ENCODE assay signal across 8 cellular contexts in genomic region chr15:40594429-40594836, GRCh38. TPM values are rescaled to one million over a fixed set of nuclear protein-coding genes. Genes with fewer than 3 reads are reported as not detected.
DNase-seq lines count a peak whose midpoint lies in the region; ATAC-seq lines count a peak whose summit lies in the region.

No MANE protein-coding gene starts in this region.

- no peak for DNase-seq in activated CD4-positive, alpha-beta T cell treated with anti-CD3 and anti-CD28 coated beads, Interleukin-2, amount 10 ng/mL, durations not matched to agents 24 days and 14 days
- no peak for DNase-seq in activated CD4-positive, alpha-beta T cell treated with anti-CD3 and anti-CD28 coated beads for 48 hours
- DNase-seq in HT-29 (ENCODE audit: low spot score): peak; percentile 74
- peak; percentile 49 for DNase-seq in SHP77 treated with DMSO at 0.1 percent for 48 hours (lab: John Stamatoyannopoulos, UW)
- DNase-seq in effector memory CD4-positive, alpha-beta T cell: no peak
- DNase-seq in stimulated activated naive CD4-positive, alpha-beta T cell treated with Interleukin-2 at 50 U/mL for 16 hours (lab: John Stamatoyannopoulos, UW): no peak

- no peaks in the 10 kb centered on the region for H3K9me3 Mint-ChIP-seq in activated CD4-positive, alpha-beta T cell treated with anti-CD3 and anti-CD28 coated beads, Interleukin-2, amount 10 ng/mL, durations not matched to agents 24 days and 14 days

- H3K27me3 ChIP-seq in effector memory CD4-positive, alpha-beta T cell (replicated peaks; ENCODE audit: control insufficient read depth, insufficient read depth, low read length, poor library complexity, severe bottlenecking): no peaks in the 10 kb centered on the region
- no peaks in the 10 kb centered on the region for H3K27me3 ChIP-seq in mononuclear cell (ENCODE audit: insufficient read depth, low read length)

- peak overlapping the region; percentile 88 for H3K4me3 Mint-ChIP-seq in activated CD4-positive, alpha-beta T cell treated with anti-CD3 and anti-CD28 coated beads, Interleukin-2, amount 10 ng/mL, durations not matched to agents 24 days and 14 days

- peak overlapping the region; percentile 91 for H3K27ac ChIP-seq in effector memory CD4-positive, alpha-beta T cell (ENCODE audit: insufficient read depth, low read length, poor library complexity, severe bottlenecking)

- peak overlapping the region; percentile 73 for H3K4me3 ChIP-seq in effector memory CD4-positive, alpha-beta T cell (ENCODE audit: insufficient read depth, low read depth, low read length, poor library complexity, severe bottlenecking)
- H3K4me3 ChIP-seq in mononuclear cell (ENCODE audit: low read length): peak overlapping the region; percentile 81

- no peaks in the 10 kb centered on the region for H3K27me3 Mint-ChIP-seq in activated CD4-positive, alpha-beta T cell treated with anti-CD3 and anti-CD28 coated beads, Interleukin-2, amount 10 ng/mL, durations not matched to agents 24 days and 14 days

- H3K4me1 ChIP-seq in effector memory CD4-positive, alpha-beta T cell (ENCODE audit: control insufficient read depth, insufficient read depth, low read length, poor library complexity, severe bottlenecking): no peaks in the 10 kb centered on the region
- peaks cover 17% of the 10 kb centered on the region for H3K4me1 ChIP-seq in mononuclear cell (ENCODE audit: insufficient read depth, low read length)

- intact Hi-C loops in activated CD4-positive, alpha-beta T cell treated with anti-CD3 and anti-CD28 coated beads, Interleukin-2, amount 10 ng/mL, durations not matched to agents 24 days and 14 days (cut with micrococcal nuclease): loop anchor here (1.0 to 10.0 kb wide), 5 partner anchors 25 to 213 kb away; partner anchors contain the start of genes C15orf62, CCDC32, DNAJC17 and GCHFR

- peak; percentile 36 for ATAC-seq in GM21529 (IDR thresholded peaks at IDR 0.05; ENCODE audit: unreplicated experiment)

- H3K36me3 Mint-ChIP-seq in activated CD4-positive, alpha-beta T cell treated with anti-CD3 and anti-CD28 coated beads, Interleukin-2, amount 10 ng/mL, durations not matched to agents 24 days and 14 days (ENCODE audit: low read depth): peaks cover 2% of the 10 kb centered on the region

- no peaks in the 10 kb centered on the region for H3K9me3 ChIP-seq in effector memory CD4-positive, alpha-beta T cell (ENCODE audit: control insufficient read depth, low read length)
- no peaks in the 10 kb centered on the region for H3K9me3 ChIP-seq in mononuclear cell (ENCODE audit: low read depth, low read length)

- no peaks in the 10 kb centered on the region for H3K36me3 ChIP-seq in effector memory CD4-positive, alpha-beta T cell (ENCODE audit: control insufficient read depth, insufficient read depth, low read length)

- peak overlapping the region; percentile 95 for H3K27ac Mint-ChIP-seq in activated CD4-positive, alpha-beta T cell treated with anti-CD3 and anti-CD28 coated beads, Interleukin-2, amount 10 ng/mL, durations not matched to agents 24 days and 14 days

- peaks cover 35% of the 10 kb centered on the region for H3K4me1 Mint-ChIP-seq in activated CD4-positive, alpha-beta T cell treated with anti-CD3 and anti-CD28 coated beads, Interleukin-2, amount 10 ng/mL, durations not matched to agents 24 days and 14 days

RNA-seq across cellular contexts. Expression of gene KNL1, which starts 0.4 kb away (rescaled TPM):
- total RNA-seq in activated CD4-positive, alpha-beta T cell treated with anti-CD3 and anti-CD28 coated beads, Interleukin-2, amount 10 ng/mL, durations not matched to agents 24 days and 14 days: 25.3 and 25.6 TPM in 2 replicates
- 13.1 and 17.7 TPM in 2 replicates for total RNA-seq in HT-29 (2014; rRNA removed; shearing (Covaris generic))
- total RNA-seq in mononuclear cell: 3.3 TPM

RNA-seq across cellular contexts. Expression of gene RPUSD2, which starts 25.3 kb away (rescaled TPM):
- 19.3 and 20.5 TPM in 2 replicates for total RNA-seq in activated CD4-positive, alpha-beta T cell treated with anti-CD3 and anti-CD28 coated beads, Interleukin-2, amount 10 ng/mL, durations not matched to agents 24 days and 14 days
- total RNA-seq in HT-29 (2014; rRNA removed; shearing (Covaris generic)): 26.7 and 38.7 TPM in 2 replicates
- 17.4 TPM for total RNA-seq in mononuclear cell

RNA-seq across cellular contexts. Expression of gene CCDC32, which starts 29.6 kb away (rescaled TPM):
- total RNA-seq in activated CD4-positive, alpha-beta T cell treated with anti-CD3 and anti-CD28 coated beads, Interleukin-2, amount 10 ng/mL, durations not matched to agents 24 days and 14 days: 29.9 and 33.5 TPM in 2 replicates
- 19.6 and 21.7 TPM in 2 replicates for total RNA-seq in HT-29 (2014; rRNA removed; shearing (Covaris generic))
- 12.9 TPM for total RNA-seq in mononuclear cell

Comparison
In these comparisons a context has a peak if more than half of its experiments do, and no peak if none do; other contexts are left out.
1. DNase-seq: peak in HT-29 (single experiment) and SHP77 treated with DMSO at 0.1 percent for 48 hours (single experiment); none in activated CD4-positive, alpha-beta T cell treated with anti-CD3 and anti-CD28 coated beads, Interleukin-2, amount 10 ng/mL, durations not matched to agents 24 days and 14 days (single experiment), activated CD4-positive, alpha-beta T cell treated with anti-CD3 and anti-CD28 coated beads for 48 hours (single experiment), effector memory CD4-positive, alpha-beta T cell (0 of 3) and stimulated activated naive CD4-positive, alpha-beta T cell treated with Interleukin-2 at 50 U/mL for 16 hours (single experiment).